In the genomic region with DNA sequence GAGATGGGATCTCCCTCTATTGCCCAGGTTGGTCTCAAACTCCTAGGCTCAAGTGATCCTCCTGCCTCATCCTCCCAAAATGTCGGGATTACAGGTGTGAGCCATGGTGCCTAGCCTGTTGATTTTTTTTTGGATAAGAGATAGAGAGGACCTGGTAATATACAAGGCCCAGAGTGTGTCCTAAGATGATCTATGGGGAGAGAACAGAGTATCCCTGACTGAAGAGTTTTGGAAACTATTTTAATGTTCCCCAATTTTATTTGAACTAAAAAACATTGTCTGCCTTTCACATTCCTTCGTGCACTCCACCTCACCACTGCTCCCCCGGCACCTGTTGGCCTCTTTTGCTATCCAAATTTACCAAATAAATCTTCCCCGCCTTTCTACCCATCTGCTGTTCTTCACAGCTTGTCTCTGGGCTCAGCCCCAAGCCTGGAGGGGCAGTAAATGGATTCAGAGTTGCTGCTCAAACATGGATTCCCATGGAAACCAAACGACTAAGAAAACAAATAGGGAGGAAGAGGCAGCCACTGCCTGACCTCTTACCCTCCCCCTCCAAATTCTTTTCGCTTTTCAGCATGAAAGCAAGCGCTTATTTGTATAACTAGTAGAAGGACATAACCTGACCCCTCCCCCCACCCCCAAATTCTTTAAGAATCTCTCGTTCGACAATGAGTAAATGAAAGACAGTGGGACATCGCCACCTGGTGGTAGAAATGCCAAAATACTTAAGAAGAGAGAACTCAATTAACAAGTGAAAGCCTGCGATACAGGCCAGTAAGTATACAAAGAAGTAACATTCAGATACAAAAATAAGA, we compare ENCODE assay signal across 8 cellular contexts. TPM values are rescaled to one million over a fixed set of nuclear protein-coding genes. Genes with fewer than 3 reads are reported as not detected.
A peak's percentile ranks its signal among the peaks of the same experiment; 100 is the strongest.
DNase-seq lines count a peak whose midpoint lies in the region; ATAC-seq and TF ChIP-seq lines count a peak whose summit lies in the region.

No MANE protein-coding gene starts in this region.

- peak; percentile 24; the same call in 1 of the 2 replicates for TF ChIP-seq CTCF in GM12875 (IDR thresholded peaks at IDR 0.05; ENCODE audit: borderline replicate concordance, insufficient read depth, low read depth, low read length)
- peak; percentile 79 for TF ChIP-seq CTCF in SU-DHL-6 (IDR thresholded peaks at IDR 0.05; ENCODE audit: insufficient read depth, low read length, poor library complexity, severe bottlenecking)
- TF ChIP-seq CTCF in cardiac muscle cell (IDR thresholded peaks at IDR 0.05; ENCODE audit: low read depth, low read length) = peak; percentile 59
- peak; percentile 87 for TF ChIP-seq CTCF in parathyroid adenoma (IDR thresholded peaks at IDR 0.05)
- TF ChIP-seq CTCF in tibial artery (IDR thresholded peaks at IDR 0.05) = peak; percentile 58 to 77

- no peaks in the 10 kb centered on the region for H4K20me1 ChIP-seq in SU-DHL-6 (ENCODE audit: low read depth, low read length)

- H3K9me2 ChIP-seq in SU-DHL-6 (replicated peaks; ENCODE audit: insufficient read depth, low read length) = no peaks in the 10 kb centered on the region

- DNase-seq in NCI-H1105 treated with DMSO at 0.1 percent for 48 hours (lab: John Stamatoyannopoulos, UW) (peak; percentile 94), adipocyte (ENCODE audit: low read depth) (peak; percentile 97), cardiac muscle cell (ENCODE audit: low read depth in 1 of 2, low spot score in 1 of 2) (peak; percentile 93 to 94), tibial artery (peak; percentile 69 to 77)

- intact Hi-C loops in tibial artery (cut with DNase I; ENCODE audit: low total_unique reads) = loop anchor here (5.0 kb wide), 1 partner anchor 55 kb away; no protein-coding TSS in a partner anchor

- H3K9ac ChIP-seq in SU-DHL-6 (ENCODE audit: low read length) (no peak overlapping the region), adipocyte (ENCODE audit: low read length) (no peak overlapping the region), parathyroid adenoma (no peak overlapping the region)

- no peak overlapping the region for H3K27ac ChIP-seq in SU-DHL-6 (ENCODE audit: low read depth, low read length)
- H3K27ac ChIP-seq in cardiac muscle cell = peak overlapping the region; percentile 80
- peak overlapping the region; percentile 53 for H3K27ac ChIP-seq in parathyroid adenoma
- peak overlapping the region; percentile 49 to 73 for H3K27ac ChIP-seq in tibial artery

- H3F3A ChIP-seq in SU-DHL-6 (ENCODE audit: insufficient read depth) = no peaks in the 10 kb centered on the region

- H3K4me1 ChIP-seq in adipocyte (ENCODE audit: control insufficient read depth, insufficient read depth, low read length) = peaks cover 4% of the 10 kb centered on the region
- H3K4me1 ChIP-seq in cardiac muscle cell (ENCODE audit: low read depth) = no peaks in the 10 kb centered on the region
- peaks cover 6% of the 10 kb centered on the region for H3K4me1 ChIP-seq in parathyroid adenoma
- peaks cover 0 to 6% (median 2%) of the 10 kb centered on the region in 4 donors for H3K4me1 ChIP-seq in tibial artery

- H3K4me2 ChIP-seq in SU-DHL-6 (ENCODE audit: low read depth, low read length, poor library complexity, severe bottlenecking) (peak overlapping the region; percentile 33), parathyroid adenoma (ENCODE audit: low read length) (peak overlapping the region; percentile 64)

- no peaks in the 10 kb centered on the region for H3K79me2 ChIP-seq in SU-DHL-6 (ENCODE audit: insufficient read depth, low read length)
- no peaks in the 10 kb centered on the region for H3K79me2 ChIP-seq in parathyroid adenoma

- H2AFZ ChIP-seq in SU-DHL-6 (ENCODE audit: low read depth, low read length, severe bottlenecking) (peak overlapping the region; percentile 81), parathyroid adenoma (peak overlapping the region; percentile 93)

- H3K4me3 ChIP-seq in GM12875 (ENCODE audit: low read depth, low read length) (no peak overlapping the region), SU-DHL-6 (ENCODE audit: insufficient read depth, low read length, poor library complexity, severe bottlenecking) (no peak overlapping the region), adipocyte (ENCODE audit: low read length) (peak overlapping the region; percentile 76), cardiac muscle cell (peak overlapping the region; percentile 24), parathyroid adenoma (ENCODE audit: low read depth, low read length) (peak overlapping the region; percentile 40), tibial artery (peak overlapping the region; percentile 43 to 44)

- H3K27me3 ChIP-seq in SU-DHL-6 (ENCODE audit: low read length) (no peaks in the 10 kb centered on the region), adipocyte (replicated peaks; ENCODE audit: control insufficient read depth, insufficient read depth, low read length) (no peaks in the 10 kb centered on the region), cardiac muscle cell (no peaks in the 10 kb centered on the region), parathyroid adenoma (ENCODE audit: control insufficient read depth, insufficient read depth, low read length) (no peaks in the 10 kb centered on the region), tibial artery (no peaks in the 10 kb centered on the region)

- ATAC-seq in HG02678 (IDR thresholded peaks at IDR 0.05; ENCODE audit: unreplicated experiment) = no peak

- no peaks in the 10 kb centered on the region for H3K36me3 ChIP-seq in SU-DHL-6 (ENCODE audit: low read length)
- no peaks in the 10 kb centered on the region for H3K36me3 ChIP-seq in adipocyte (ENCODE audit: control insufficient read depth, insufficient read depth, low read length, severe bottlenecking)
- no peaks in the 10 kb centered on the region for H3K36me3 ChIP-seq in cardiac muscle cell
- H3K36me3 ChIP-seq in parathyroid adenoma (ENCODE audit: control insufficient read depth, insufficient read depth, low read length) = no peaks in the 10 kb centered on the region
- H3K36me3 ChIP-seq in tibial artery = no peaks in the 10 kb centered on the region

- H3K9me3 ChIP-seq in SU-DHL-6 (ENCODE audit: insufficient read depth, low read length) (no peaks in the 10 kb centered on the region), adipocyte (ENCODE audit: control insufficient read depth, low read length) (no peaks in the 10 kb centered on the region), cardiac muscle cell (ENCODE audit: low read depth) (no peaks in the 10 kb centered on the region), parathyroid adenoma (ENCODE audit: control insufficient read depth, low read length) (no peaks in the 10 kb centered on the region), tibial artery (no peaks in the 10 kb centered on the region)

RNA-seq across cellular contexts. Expression of gene OR10G3, which starts 22.6 kb away (rescaled TPM):
- total RNA-seq in cardiac muscle cell = not detected in 2 replicates
- polyA plus RNA-seq in cardiac muscle cell = not detected in 2 replicates

RNA-seq across cellular contexts. Expression of gene SALL2, which starts 31.1 kb away (rescaled TPM):
- 56.8 and 74.6 TPM in 2 replicates for total RNA-seq in cardiac muscle cell
- 32.5 and 39.8 TPM in 2 replicates for polyA plus RNA-seq in cardiac muscle cell

RNA-seq across cellular contexts. Expression of gene METTL3, which starts 46.2 kb away (rescaled TPM):
- total RNA-seq in cardiac muscle cell = 57.9 and 69.2 TPM in 2 replicates
- 59.7 and 63.9 TPM in 2 replicates for polyA plus RNA-seq in cardiac muscle cell

Comparison
In these comparisons a context has a peak if more than half of its experiments do, and no peak if none do; other contexts are left out.
1. H3K4me3 ChIP-seq: peak in adipocyte (single experiment), cardiac muscle cell (single experiment), parathyroid adenoma (single experiment) and tibial artery (2 of 2); none in GM12875 (single experiment) and SU-DHL-6 (single experiment).
2. CTCF ChIP-seq: peak in every context shown above with its lines; median percentile 87 in parathyroid adenoma; 79 in SU-DHL-6; 68 in tibial artery; 59 in cardiac muscle cell; 24 in GM12875.
3. Peak in every context shown above with its lines, with median percentiles within 50 percentile points of each other: DNase-seq.